ENCODE assay signal across 16 cellular contexts in the genomic region with DNA sequence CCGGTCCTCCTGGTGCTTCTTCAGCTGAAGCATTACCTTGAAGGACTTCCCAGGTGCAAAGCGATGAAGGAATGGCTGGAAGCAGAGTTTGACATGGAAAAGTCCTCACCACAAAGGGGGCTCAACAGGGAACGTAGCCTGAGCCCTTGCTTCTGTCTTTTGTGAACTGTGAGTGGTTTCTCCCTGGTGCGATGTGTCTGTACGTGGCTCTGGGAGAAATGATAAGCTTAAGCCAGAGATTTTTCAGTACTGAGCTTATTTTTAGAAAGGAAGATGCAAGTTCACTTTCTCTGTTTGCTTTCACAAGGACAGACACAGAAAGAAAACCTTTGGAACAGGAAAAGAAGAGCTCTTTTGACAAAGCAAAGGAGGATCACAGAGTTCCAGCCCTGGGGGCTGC.
DNase-seq lines count a peak whose midpoint lies in the region; ATAC-seq and TF ChIP-seq lines count a peak whose summit lies in the region.
"Had no signal": no experiment of that assay in that cellular context is flagged by ENCODE, and none has a peak within 500 bp of the region (broad histone marks: within the 10 kb centered on the region; RNA-seq: fewer than 3 reads in every experiment).

No MANE protein-coding gene starts in this region.

- peak overlapping the region; percentile 5 for H3K18ac ChIP-seq in neuronal stem cell (ENCODE audit: low read length)

- no peak overlapping the region for H3K4me3 Mint-ChIP-seq in brain
- H3K4me3 Mint-ChIP-seq: CD14-positive monocyte; CD8-positive, alpha-beta T cell had no signal

- H4K91ac ChIP-seq in neuronal stem cell (ENCODE audit: low read depth, low read length, poor library complexity) = no peak overlapping the region

- H3K9ac ChIP-seq in neuronal stem cell (ENCODE audit: low read depth, low read length, poor library complexity) = no peak overlapping the region

- no peak overlapping the region for H2BK15ac ChIP-seq in neuronal stem cell (ENCODE audit: low read length)

- no peaks in the 10 kb centered on the region for H3K79me1 ChIP-seq in neuronal stem cell (ENCODE audit: low read depth, low read length)

- no peak overlapping the region for H2BK120ac ChIP-seq in neuronal stem cell (ENCODE audit: low read depth, low read length)

- no peaks in the 10 kb centered on the region for H3K9me3 ChIP-seq in neuronal stem cell (replicated peaks in 1 of 2; ENCODE audit: control insufficient read depth in 2 of 2, insufficient read depth in 1 of 2, low read depth in 1 of 2, low read length in 2 of 2)

- H3K4me3 ChIP-seq in neuronal stem cell (ENCODE audit: low read length in 2 of 2) = no peak overlapping the region

- no peak overlapping the region for H3K4me2 ChIP-seq in neuronal stem cell (ENCODE audit: insufficient read depth, low read length, poor library complexity, severe bottlenecking)

- no peak overlapping the region for H2BK12ac ChIP-seq in neuronal stem cell (ENCODE audit: low read length)

- H4K8ac ChIP-seq in neuronal stem cell (ENCODE audit: low read depth, low read length) = no peak overlapping the region

- WGBS in neuronal stem cell (ENCODE audit: extremely low coverage in 2 of 2, insufficient read length in 2 of 2, insufficient replicate concordance in 1 of 2), 2 donors = no CpG with 5 or more reads among the region's 5 CpGs

- H3K27ac ChIP-seq in neuronal stem cell (replicated peaks; ENCODE audit: low read length) = no peak overlapping the region
- H3K27ac ChIP-seq: 22Rv1, HL-60 had no signal

- peak overlapping the region; percentile 30 for H2AFZ ChIP-seq in neuronal stem cell (ENCODE audit: low read length)

- peaks cover 0 to 4% (median 0%) of the 10 kb centered on the region in 5 experiments for H3K9me3 Mint-ChIP-seq in brain
- H3K9me3 Mint-ChIP-seq: CD8-positive, alpha-beta T cell had no signal

- H3K27me3 Mint-ChIP-seq in brain = peaks cover 6% of the 10 kb centered on the region

- TF ChIP-seq CTCF in brain (conservative IDR thresholded peaks at IDR 0.05) = no peak

- H3K36me3 ChIP-seq in neuronal stem cell (replicated peaks in 1 of 2; ENCODE audit: control insufficient read depth in 2 of 2, insufficient read depth in 2 of 2, low read length in 2 of 2) = no peaks in the 10 kb centered on the region

- no peak overlapping the region for H2BK5ac ChIP-seq in neuronal stem cell (ENCODE audit: low read length)

- H2AK5ac ChIP-seq in neuronal stem cell (ENCODE audit: low read depth, low read length) = no peak overlapping the region

- no peak overlapping the region for H3K23ac ChIP-seq in neuronal stem cell (ENCODE audit: low read depth, low read length, poor library complexity)

- H3K14ac ChIP-seq in neuronal stem cell (ENCODE audit: low read length) = no peak overlapping the region

- H3K36me3 Mint-ChIP-seq in brain = no peaks in the 10 kb centered on the region
- H3K36me3 Mint-ChIP-seq: CD14-positive monocyte; CD8-positive, alpha-beta T cell had no signal

- H3K4me1 ChIP-seq in neuronal stem cell (ENCODE audit: control insufficient read depth in 2 of 2, insufficient read depth in 1 of 2, low read depth in 1 of 2, low read length in 2 of 2) = peaks cover 6 to 34% of the 10 kb centered on the region in 2 donors

- no peaks in the 10 kb centered on the region for H3K27me3 ChIP-seq in neuronal stem cell (ENCODE audit: control insufficient read depth in 3 of 3, insufficient read depth in 3 of 3, low read depth in 1 of 3, low read length in 3 of 3)

- peaks cover 53% of the 10 kb centered on the region for H3K4me1 Mint-ChIP-seq in brain
- H3K4me1 Mint-ChIP-seq: CD14-positive monocyte had no signal

- H3K4ac ChIP-seq in neuronal stem cell (ENCODE audit: low read length) = no peak overlapping the region

- peak overlapping the region in 3 of 5 experiments; percentile 2 to 55 (median 4) for H3K27ac Mint-ChIP-seq in brain
- H3K27ac Mint-ChIP-seq: CD14-positive monocyte; CD8-positive, alpha-beta T cell had no signal

- intact Hi-C loops in left cardiac atrium (cut with DNase I) (no loop called here), Right ventricle myocardium superior (cut with DNase I) (no loop called here)

- ATAC-seq in left cardiac atrium (peak; percentile 56 to 71), Right ventricle myocardium superior (ENCODE audit: poor library complexity) (no peak), GM18519 (IDR thresholded peaks at IDR 0.05; ENCODE audit: low FRiP score, unreplicated experiment) (no peak)
- ATAC-seq: CD8-positive, alpha-beta T cell had no signal

- DNase-seq in left cardiac atrium (no peak), Right ventricle myocardium superior (no peak), neuronal stem cell (ENCODE audit: low spot score) (no peak), NCI-H2081 (lab: John Stamatoyannopoulos, UW) (no peak), NCI-H1436 (lab: John Stamatoyannopoulos, UW) (no peak)
- DNase-seq: CD8-positive, alpha-beta T cell; COR-L47; DMS153; DMS79 treated with DMSO at 0.1 percent for 48 hours; GDM1; HCEC 1CT had no signal

Comparison
In these comparisons a context has a peak if more than half of its experiments do, and no peak if none do; other contexts are left out.
1. ATAC-seq: peak in left cardiac atrium (2 of 2); none in Right ventricle myocardium superior (single experiment) and GM18519 (single experiment).